In genomic region chr6:56699066-56699654, GRCh38 we compare ENCODE assay signal across 2 cellular contexts.
TF ChIP-seq lines count a peak whose summit lies in the region.

No MANE protein-coding gene starts in this region.

TF ChIP-seq in A549, 52 proteins besides CTCF, POLR2A, EP300 and RAD21 (continued from another document):
- TF ChIP-seq PBX3 (IDR thresholded peaks at IDR 0.05) (no peak), CBX2 (IDR thresholded peaks at IDR 0.05; ENCODE audit: borderline replicate concordance, low read depth) (no peak), ZSCAN20 (CRISPR knock-in tag; IDR thresholded peaks at IDR 0.05) (no peak)

TF ChIP-seq in GM23338, 12 proteins besides CTCF, POLR2A, EP300 and RAD21 (continued from another document):
- TF ChIP-seq, protein P1, sequence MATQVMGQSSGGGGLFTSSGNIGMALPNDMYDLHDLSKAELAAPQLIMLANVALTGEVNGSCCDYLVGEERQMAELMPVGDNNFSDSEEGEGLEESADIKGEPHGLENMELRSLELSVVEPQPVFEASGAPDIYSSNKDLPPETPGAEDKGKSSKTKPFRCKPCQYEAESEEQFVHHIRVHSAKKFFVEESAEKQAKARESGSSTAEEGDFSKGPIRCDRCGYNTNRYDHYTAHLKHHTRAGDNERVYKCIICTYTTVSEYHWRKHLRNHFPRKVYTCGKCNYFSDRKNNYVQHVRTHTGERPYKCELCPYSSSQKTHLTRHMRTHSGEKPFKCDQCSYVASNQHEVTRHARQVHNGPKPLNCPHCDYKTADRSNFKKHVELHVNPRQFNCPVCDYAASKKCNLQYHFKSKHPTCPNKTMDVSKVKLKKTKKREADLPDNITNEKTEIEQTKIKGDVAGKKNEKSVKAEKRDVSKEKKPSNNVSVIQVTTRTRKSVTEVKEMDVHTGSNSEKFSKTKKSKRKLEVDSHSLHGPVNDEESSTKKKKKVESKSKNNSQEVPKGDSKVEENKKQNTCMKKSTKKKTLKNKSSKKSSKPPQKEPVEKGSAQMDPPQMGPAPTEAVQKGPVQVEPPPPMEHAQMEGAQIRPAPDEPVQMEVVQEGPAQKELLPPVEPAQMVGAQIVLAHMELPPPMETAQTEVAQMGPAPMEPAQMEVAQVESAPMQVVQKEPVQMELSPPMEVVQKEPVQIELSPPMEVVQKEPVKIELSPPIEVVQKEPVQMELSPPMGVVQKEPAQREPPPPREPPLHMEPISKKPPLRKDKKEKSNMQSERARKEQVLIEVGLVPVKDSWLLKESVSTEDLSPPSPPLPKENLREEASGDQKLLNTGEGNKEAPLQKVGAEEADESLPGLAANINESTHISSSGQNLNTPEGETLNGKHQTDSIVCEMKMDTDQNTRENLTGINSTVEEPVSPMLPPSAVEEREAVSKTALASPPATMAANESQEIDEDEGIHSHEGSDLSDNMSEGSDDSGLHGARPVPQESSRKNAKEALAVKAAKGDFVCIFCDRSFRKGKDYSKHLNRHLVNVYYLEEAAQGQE (IDR thresholded peaks at IDR 0.05; ENCODE audit: unreplicated experiment): no peak
- TF ChIP-seq JUNB (IDR thresholded peaks at IDR 0.05; ENCODE audit: unreplicated experiment): no peak
- TF ChIP-seq NANOG (IDR thresholded peaks at IDR 0.05; ENCODE audit: borderline replicate concordance): no peak
